8 cellular contexts compared by ENCODE assay signal in genomic region chr12:2395352-2395977, GRCh38.
DNase-seq lines count a peak whose midpoint lies in the region; ATAC-seq and TF ChIP-seq lines count a peak whose summit lies in the region.

No MANE protein-coding gene starts in this region.

- no peak overlapping the region for H3K27ac ChIP-seq in hepatocyte

- no peaks in the 10 kb centered on the region for H4K20me1 ChIP-seq in hepatocyte (ENCODE audit: insufficient read depth, poor library complexity, severe bottlenecking)

- H3K4me3 Mint-ChIP-seq in activated naive CD8-positive, alpha-beta T cell treated with anti-CD3 and anti-CD28 coated beads for 36 hours, result no peak overlapping the region

- DNase-seq in 8988T (peak; percentile 48), GM10266 (ENCODE audit: extremely low spot score) (peak; percentile 52), NCI-H69 (lab: John Stamatoyannopoulos, UW) (peak; percentile 67), hepatocyte (ENCODE audit: low spot score) (peak; percentile 62)
- DNase-seq in activated naive CD8-positive, alpha-beta T cell treated with anti-CD3 and anti-CD28 coated beads for 36 hours, result peak; percentile 30
- peak; percentile 2 to 21 for DNase-seq in stimulated activated CD4-positive, alpha-beta T cell treated with anti-CD3 and anti-CD28 coated beads, Interleukin-1b, Interleukin-23, amount 100 ng/mL, for 4 hours (ENCODE audit: low read depth in 2 of 2)

- no peak overlapping the region for H3K4me3 ChIP-seq in hepatocyte

- H3K27me3 ChIP-seq in hepatocyte, result no peaks in the 10 kb centered on the region

- H3K79me2 ChIP-seq in hepatocyte, result no peaks in the 10 kb centered on the region

- H3K36me3 ChIP-seq in hepatocyte (replicated peaks; ENCODE audit: insufficient read depth, low read depth), result no peaks in the 10 kb centered on the region

- H3K4me1 Mint-ChIP-seq in activated naive CD8-positive, alpha-beta T cell treated with anti-CD3 and anti-CD28 coated beads for 36 hours, result no peaks in the 10 kb centered on the region

- H3K36me3 Mint-ChIP-seq in activated naive CD8-positive, alpha-beta T cell treated with anti-CD3 and anti-CD28 coated beads for 36 hours, result no peaks in the 10 kb centered on the region

- ATAC-seq in GM18517 (IDR thresholded peaks at IDR 0.05; ENCODE audit: unreplicated experiment), result no peak
- no peak for ATAC-seq in HG03571 (IDR thresholded peaks at IDR 0.05; ENCODE audit: unreplicated experiment)

- H2AFZ ChIP-seq in hepatocyte, result no peak overlapping the region

- no peaks in the 10 kb centered on the region for H3K9me3 ChIP-seq in hepatocyte (ENCODE audit: low read depth)

- no peaks in the 10 kb centered on the region for H3K9me2 ChIP-seq in hepatocyte (replicated peaks; ENCODE audit: insufficient read depth)

- peaks cover 3% of the 10 kb centered on the region for H3K4me1 ChIP-seq in hepatocyte (ENCODE audit: insufficient read depth)

- peak; percentile 69 for TF ChIP-seq CTCF in GM10266 (IDR thresholded peaks at IDR 0.05; ENCODE audit: control insufficient read depth, insufficient read depth, low read depth, missing control alignments)
- peak; percentile 77 for TF ChIP-seq CTCF in hepatocyte (IDR thresholded peaks at IDR 0.05; ENCODE audit: poor library complexity)

- H3K4me2 ChIP-seq in hepatocyte, result no peak overlapping the region

- H3K27me3 Mint-ChIP-seq in activated naive CD8-positive, alpha-beta T cell treated with anti-CD3 and anti-CD28 coated beads for 36 hours, result no peaks in the 10 kb centered on the region

- H3K27ac Mint-ChIP-seq in activated naive CD8-positive, alpha-beta T cell treated with anti-CD3 and anti-CD28 coated beads for 36 hours, result no peak overlapping the region

- no peaks in the 10 kb centered on the region for H3K9me3 Mint-ChIP-seq in activated naive CD8-positive, alpha-beta T cell treated with anti-CD3 and anti-CD28 coated beads for 36 hours

- 53% methylated on average over 8 of the region's 8 CpGs for WGBS in hepatocyte (ENCODE audit: low lambda C conversion rate, missing lambda C conversion rate)

Comparison
In these comparisons a context has a peak if more than half of its experiments do, and no peak if none do; other contexts are left out.
1. DNase-seq: peak in every context shown above with its lines; median percentile 67 in NCI-H69; 62 in hepatocyte; 52 in GM10266; 48 in 8988T; 30 in activated naive CD8-positive, alpha-beta T cell treated with anti-CD3 and anti-CD28 coated beads for 36 hours; 12 in stimulated activated CD4-positive, alpha-beta T cell treated with anti-CD3 and anti-CD28 coated beads, Interleukin-1b, Interleukin-23, amount 100 ng/mL, for 4 hours.